1 cellular context compared by ENCODE assay signal in the genomic region with DNA sequence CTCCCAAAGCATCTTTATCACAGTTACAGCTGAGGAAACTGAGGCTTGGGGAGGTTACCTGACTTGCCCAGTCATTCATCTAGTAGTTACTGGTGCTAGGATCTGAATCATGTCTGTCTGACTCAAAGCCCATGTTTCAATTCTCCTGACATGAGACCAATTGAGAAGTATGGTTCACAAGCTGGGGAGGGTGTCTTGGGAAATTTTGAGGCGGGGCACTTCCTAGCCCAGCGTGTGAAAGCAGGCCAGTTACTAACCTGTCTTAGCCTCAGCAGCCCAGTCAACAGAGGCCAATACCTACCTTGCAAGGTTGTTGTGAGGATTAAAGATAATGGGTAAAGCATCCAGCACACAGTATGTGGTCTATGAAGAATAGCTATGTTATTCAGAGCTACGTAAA.
TF ChIP-seq lines count a peak whose summit lies in the region.

No MANE protein-coding gene starts in this region.

TF ChIP-seq in GM23338, 12 proteins besides CTCF, POLR2A, EP300 and RAD21 (continued from another document):
- TF ChIP-seq REST (IDR thresholded peaks at IDR 0.05; ENCODE audit: unreplicated experiment) (no peak), CREB1 (CRISPR knock-in tag; IDR thresholded peaks at IDR 0.05; ENCODE audit: low read depth) (no peak), POLR2AphosphoS5 (IDR thresholded peaks at IDR 0.05; ENCODE audit: low read depth) (no peak), STAT1 (IDR thresholded peaks at IDR 0.05; ENCODE audit: unreplicated experiment) (no peak), EZH2 (IDR thresholded peaks at IDR 0.05; ENCODE audit: low read depth, unreplicated experiment) (no peak), EZH2phosphoT487 (IDR thresholded peaks at IDR 0.05; ENCODE audit: unreplicated experiment) (no peak), ZNF331 (CRISPR knock-in tag; IDR thresholded peaks at IDR 0.05; ENCODE audit: low read depth) (no peak), ZNF114 (CRISPR knock-in tag; IDR thresholded peaks at IDR 0.05) (no peak)
- TF ChIP-seq, protein P1, sequence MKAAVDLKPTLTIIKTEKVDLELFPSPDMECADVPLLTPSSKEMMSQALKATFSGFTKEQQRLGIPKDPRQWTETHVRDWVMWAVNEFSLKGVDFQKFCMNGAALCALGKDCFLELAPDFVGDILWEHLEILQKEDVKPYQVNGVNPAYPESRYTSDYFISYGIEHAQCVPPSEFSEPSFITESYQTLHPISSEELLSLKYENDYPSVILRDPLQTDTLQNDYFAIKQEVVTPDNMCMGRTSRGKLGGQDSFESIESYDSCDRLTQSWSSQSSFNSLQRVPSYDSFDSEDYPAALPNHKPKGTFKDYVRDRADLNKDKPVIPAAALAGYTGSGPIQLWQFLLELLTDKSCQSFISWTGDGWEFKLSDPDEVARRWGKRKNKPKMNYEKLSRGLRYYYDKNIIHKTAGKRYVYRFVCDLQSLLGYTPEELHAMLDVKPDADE (IDR thresholded peaks at IDR 0.05): no peak
